Comparison of ENCODE assay signal across 9 cellular contexts in the genomic region with DNA sequence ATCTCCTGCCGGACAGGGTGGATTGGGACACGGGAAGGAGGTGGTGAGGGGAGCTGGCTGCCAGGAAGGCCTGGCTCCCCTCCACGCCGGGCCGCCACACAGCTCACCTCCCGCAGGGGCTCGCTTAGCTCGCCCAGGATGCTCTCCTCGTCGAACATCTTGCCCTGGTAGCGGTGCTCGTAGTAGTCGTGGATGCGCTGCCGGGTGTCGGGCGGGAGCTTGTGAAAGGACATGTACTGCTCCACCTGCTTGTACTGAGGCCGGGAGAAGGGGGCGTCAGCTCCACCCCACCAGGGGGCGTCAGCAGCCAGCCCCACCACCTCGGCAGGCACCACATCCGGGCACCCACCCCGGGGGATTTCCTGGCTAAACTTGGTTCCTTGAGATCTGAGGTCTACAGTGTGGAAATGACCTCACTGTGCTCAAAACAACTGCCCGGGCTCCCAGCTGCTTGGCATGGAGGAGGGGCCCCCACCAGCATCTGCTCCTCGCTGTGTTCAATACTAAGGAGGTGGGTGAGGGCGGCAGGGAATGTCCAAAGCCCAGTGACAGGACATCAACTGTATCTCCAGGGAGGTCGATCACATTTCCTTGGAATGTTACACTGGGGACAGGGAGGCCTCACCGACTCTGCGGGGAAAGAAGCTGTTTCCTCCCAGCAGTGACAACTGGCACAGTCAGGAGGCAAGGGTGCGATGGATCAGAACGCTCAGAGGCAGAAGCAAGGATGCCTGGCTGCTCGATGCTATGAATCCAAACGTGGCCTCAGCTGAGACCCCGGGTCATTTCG. TPM values are rescaled to one million over a fixed set of nuclear protein-coding genes. Genes with fewer than 3 reads are reported as not detected.
DNase-seq lines count a peak whose midpoint lies in the region; ATAC-seq and TF ChIP-seq lines count a peak whose summit lies in the region.
"Had no signal": no experiment of that assay in that cellular context is flagged by ENCODE, and none has a peak within 500 bp of the region (broad histone marks: within the 10 kb centered on the region; RNA-seq: fewer than 3 reads in every experiment).

No MANE protein-coding gene starts in this region.

- peaks cover 8% of the 10 kb centered on the region for H3K27me3 ChIP-seq in foreskin keratinocyte

- peak overlapping the region; percentile 89 to 91 for H3K27ac Mint-ChIP-seq in stimulated activated naive CD8-positive, alpha-beta T cell treated with anti-CD3 and anti-CD28 coated beads, Interleukin-15, amount 100 ng/mL, for 72 hours
- H3K27ac Mint-ChIP-seq: nephron had no signal

- peaks cover 49% of the 10 kb centered on the region for H3K27me3 Mint-ChIP-seq in stimulated activated naive CD8-positive, alpha-beta T cell treated with anti-CD3 and anti-CD28 coated beads, Interleukin-15, amount 100 ng/mL, for 72 hours

- no peaks in the 10 kb centered on the region for H3K9me3 Mint-ChIP-seq in stimulated activated naive CD8-positive, alpha-beta T cell treated with anti-CD3 and anti-CD28 coated beads, Interleukin-15, amount 100 ng/mL, for 72 hours
- H3K9me3 Mint-ChIP-seq: nephron had no signal

- H3K4me1 Mint-ChIP-seq in stimulated activated naive CD8-positive, alpha-beta T cell treated with anti-CD3 and anti-CD28 coated beads, Interleukin-15, amount 100 ng/mL, for 72 hours = peaks cover 10% of the 10 kb centered on the region

- no peak overlapping the region for H3K27ac ChIP-seq in foreskin keratinocyte

- no peaks in the 10 kb centered on the region for H3K4me1 ChIP-seq in foreskin keratinocyte

- TF ChIP-seq CTCF in foreskin keratinocyte (conservative IDR thresholded peaks at IDR 0.05) = peak; percentile 26

- DNase-seq in Right ventricle myocardium inferior (ENCODE audit: missing footprints) = no peak
- no peak for DNase-seq in Right ventricle myocardium superior
- peak; percentile 59 for DNase-seq in NAMALWA (ENCODE audit: low spot score)
- DNase-seq in foreskin keratinocyte = no peak
- DNase-seq in stimulated activated naive CD8-positive, alpha-beta T cell treated with anti-CD3 and anti-CD28 coated beads, Interleukin-15, amount 100 ng/mL, for 72 hours = peak; percentile 24 to 60
- no peak for DNase-seq in globus pallidus (ENCODE audit: low spot score)
- no peak for DNase-seq in CD1c-positive myeloid dendritic cell (ENCODE audit: extremely low spot score)

- intact Hi-C loops in Right ventricle myocardium inferior (cut with DNase I) (no loop called here), Right ventricle myocardium superior (cut with DNase I) (no loop called here)

- ATAC-seq in Right ventricle myocardium inferior = peak; percentile 21
- no peak for ATAC-seq in Right ventricle myocardium superior (ENCODE audit: poor library complexity)
- ATAC-seq in foreskin keratinocyte = no peak
- peak; percentile 75 for ATAC-seq in stimulated activated naive CD8-positive, alpha-beta T cell treated with anti-CD3 and anti-CD28 coated beads, Interleukin-15, amount 100 ng/mL, for 72 hours
- ATAC-seq in esophagus mucosa = no peak

- peak overlapping the region; percentile 56 to 58 for H3K4me3 Mint-ChIP-seq in stimulated activated naive CD8-positive, alpha-beta T cell treated with anti-CD3 and anti-CD28 coated beads, Interleukin-15, amount 100 ng/mL, for 72 hours
- H3K4me3 Mint-ChIP-seq: nephron had no signal

RNA-seq across cellular contexts. Expression of a gene that starts 43.4 kb away (rescaled TPM):
- 21.4 TPM for total RNA-seq in Right ventricle myocardium inferior
- 16.6 TPM for total RNA-seq in Right ventricle myocardium superior
- under 0.01 TPM in 1 of 2 replicates, not detected in the other for total RNA-seq in foreskin keratinocyte
- polyA plus RNA-seq in foreskin keratinocyte = not detected in 2 replicates
- not detected for total RNA-seq in esophagus mucosa

Comparison
In these comparisons a context has a peak if more than half of its experiments do, and no peak if none do; other contexts are left out.
1. ATAC-seq: peak in Right ventricle myocardium inferior (single experiment) and stimulated activated naive CD8-positive, alpha-beta T cell treated with anti-CD3 and anti-CD28 coated beads, Interleukin-15, amount 100 ng/mL, for 72 hours (single experiment); none in Right ventricle myocardium superior (single experiment), foreskin keratinocyte (single experiment) and esophagus mucosa (single experiment).
2. DNase-seq: peak in NAMALWA (single experiment) and stimulated activated naive CD8-positive, alpha-beta T cell treated with anti-CD3 and anti-CD28 coated beads, Interleukin-15, amount 100 ng/mL, for 72 hours (2 of 2); none in Right ventricle myocardium inferior (single experiment), Right ventricle myocardium superior (single experiment), foreskin keratinocyte (0 of 2), globus pallidus (single experiment) and CD1c-positive myeloid dendritic cell (single experiment).
3. RNA of a gene that starts 43.4 kb away (total RNA-seq): 21.4 TPM in Right ventricle myocardium inferior (single experiment) and 16.6 TPM in Right ventricle myocardium superior (single experiment); under 0.01 TPM in foreskin keratinocyte and not detected in esophagus mucosa (single experiment); every median in the first group is over 10 times any median in the second.